ENCODE assay signal across 19 cellular contexts in the genomic region with DNA sequence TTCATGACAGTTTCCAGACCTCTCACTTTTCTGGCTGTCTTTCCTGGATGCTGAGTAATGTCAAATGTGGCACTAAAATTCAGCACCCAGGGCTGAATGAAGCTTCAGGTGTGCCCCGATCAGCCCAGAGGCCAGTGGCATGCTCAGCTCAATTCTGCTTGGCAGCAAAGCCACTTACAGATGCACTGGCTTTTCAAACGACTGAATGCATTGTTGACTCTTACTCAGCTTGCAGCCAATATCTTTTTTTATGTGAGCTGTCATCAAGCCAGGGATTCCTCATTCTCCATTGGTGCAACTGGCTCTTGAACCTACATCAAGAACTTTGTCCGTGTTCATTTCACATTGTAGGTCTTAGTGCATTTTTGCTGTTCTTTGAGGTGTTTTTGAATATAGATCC.
"Had no signal": no experiment of that assay in that cellular context is flagged by ENCODE, and none has a peak within 500 bp of the region (broad histone marks: within the 10 kb centered on the region; RNA-seq: fewer than 3 reads in every experiment).

No MANE protein-coding gene starts in this region.

- ATAC-seq: activated T-cell treated with anti-CD3 and anti-CD28 coated beads, Interleukin-2, amount 50 U/mL, for 72 hours; pancreas had no signal

- H3K36me3 ChIP-seq: esophagus muscularis mucosa, left ventricle myocardium inferior, pancreas, sigmoid colon, spleen, tibial nerve, uterus had no signal

- H3K27ac Mint-ChIP-seq: activated CD4-positive, alpha-beta T cell treated with anti-CD3 and anti-CD28 coated beads, Interleukin-2, amount 10 ng/mL, durations not matched to agents 24 days and 14 days; activated naive CD8-positive, alpha-beta T cell; activated T-cell treated with anti-CD3 and anti-CD28 coated beads, Interleukin-2, amount 50 U/mL, for 72 hours; naive thymus-derived CD4-positive, alpha-beta T cell had no signal

- H3K4me1 ChIP-seq: esophagus muscularis mucosa, left ventricle myocardium inferior, pancreas, tibial nerve, uterus had no signal

- H3K4me3 Mint-ChIP-seq: activated CD4-positive, alpha-beta T cell treated with anti-CD3 and anti-CD28 coated beads, Interleukin-2, amount 10 ng/mL, durations not matched to agents 24 days and 14 days; activated naive CD8-positive, alpha-beta T cell; activated T-cell treated with anti-CD3 and anti-CD28 coated beads, Interleukin-2, amount 50 U/mL, for 72 hours; naive thymus-derived CD4-positive, alpha-beta T cell had no signal

- H3K27ac ChIP-seq: coronary artery, esophagus muscularis mucosa, left ventricle myocardium inferior, pancreas, sigmoid colon, spleen, tibial nerve had no signal

- H3K27me3 ChIP-seq: esophagus muscularis mucosa, pancreas, sigmoid colon, spleen, tibial nerve, uterus had no signal

- DNase-seq: activated CD4-positive, alpha-beta T cell treated with anti-CD3 and anti-CD28 coated beads, Interleukin-2, amount 10 ng/mL, durations not matched to agents 24 days and 14 days; activated CD4-positive, CD25-positive, alpha-beta regulatory T cell; activated CD8-positive, alpha-beta memory T cell treated with anti-CD3 and anti-CD28 coated beads, Interleukin-2, amount 50 U/mL, for 48 hours; activated gamma-delta T cell treated with Interleukin-2 at 50 U/mL for 16 hours; activated T-cell treated with anti-CD3 and anti-CD28 coated beads, Interleukin-2, amount 50 U/mL, for 72 hours; amniotic stem cell; central memory CD4-positive, alpha-beta T cell; hypothalamus; kidney; left ventricle myocardium inferior; naive thymus-derived CD4-positive, alpha-beta T cell; pancreas; sigmoid colon; spleen had no signal

- H3K27me3 Mint-ChIP-seq: activated naive CD8-positive, alpha-beta T cell; naive thymus-derived CD4-positive, alpha-beta T cell had no signal

- H3K4me3 ChIP-seq: coronary artery, esophagus muscularis mucosa, left ventricle myocardium inferior, pancreas, sigmoid colon, spleen, tibial nerve, uterus had no signal

- H3K36me3 Mint-ChIP-seq: activated naive CD8-positive, alpha-beta T cell had no signal

- H3K9me3 Mint-ChIP-seq: activated CD4-positive, alpha-beta T cell treated with anti-CD3 and anti-CD28 coated beads, Interleukin-2, amount 10 ng/mL, durations not matched to agents 24 days and 14 days had no signal

- H3K9me3 ChIP-seq: esophagus muscularis mucosa, pancreas, sigmoid colon had no signal
